Comparison of ENCODE assay signal across 18 cellular contexts in the genomic region with DNA sequence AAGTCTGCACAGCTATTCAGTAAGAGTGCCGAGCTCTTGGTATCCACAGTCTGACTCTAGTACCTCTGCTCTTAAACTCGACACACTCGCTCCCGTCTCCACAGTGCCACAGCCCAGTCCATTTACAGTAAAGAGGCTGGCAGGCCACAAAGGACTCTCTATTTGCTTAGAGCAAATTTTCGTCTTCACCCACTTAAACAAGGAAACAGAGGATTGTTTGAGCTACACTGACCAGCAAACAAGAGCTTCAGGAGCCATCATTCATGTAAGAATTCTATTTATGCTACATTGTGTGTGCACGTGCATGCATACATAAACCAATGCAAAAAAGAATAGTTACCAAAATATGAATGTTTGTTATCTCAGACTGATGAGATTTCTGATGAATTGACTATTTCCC.
"Had no signal": no experiment of that assay in that cellular context is flagged by ENCODE, and none has a peak within 500 bp of the region (broad histone marks: within the 10 kb centered on the region; RNA-seq: fewer than 3 reads in every experiment).

No MANE protein-coding gene starts in this region.

- H3K36me3 ChIP-seq: left ventricle myocardium inferior, transverse colon had no signal

- H3K4me1 Mint-ChIP-seq: activated naive CD8-positive, alpha-beta T cell treated with anti-CD3 and anti-CD28 coated beads, Interleukin-2, amount 10 ng/mL, durations not matched to agents 7 days and 5 days; central memory CD8-positive, alpha-beta T cell; naive thymus-derived CD8-positive, alpha-beta T cell; stimulated activated memory B cell treated with anti-CD40 and anti-IgM and Interleukin-4, amounts not matched to agents 10 μg/mL and 1 μg/mL and 100 μg/mL, for 72 hours had no signal

- H3K9me3 ChIP-seq: left ventricle myocardium inferior, transverse colon had no signal

- H3K4me3 ChIP-seq: left ventricle myocardium inferior, transverse colon had no signal

- DNase-seq: activated CD4-positive, alpha-beta T cell treated with anti-CD3 and anti-CD28 coated beads, Interleukin-2, amount 50 U/mL, for 1 hour; activated CD8-positive, alpha-beta memory T cell treated with anti-CD3 and anti-CD28 coated beads for 24 hours; activated naive CD4-positive, alpha-beta T cell; activated naive CD8-positive, alpha-beta T cell treated with anti-CD3 and anti-CD28 coated beads, Interleukin-2, amount 10 ng/mL, durations not matched to agents 7 days and 5 days; effector CD8-positive, alpha-beta T cell; foreskin fibroblast; glutamatergic neuron; hypothalamus; left ventricle myocardium inferior; naive thymus-derived CD8-positive, alpha-beta T cell; posterior cingulate gyrus; retina; stimulated activated CD4-positive, alpha-beta T cell treated with anti-CD3 and anti-CD28 coated beads, Interleukin-2, amount 100 ng/mL, for 48 hours; transverse colon had no signal

- H3K27me3 ChIP-seq: transverse colon had no signal

- H3K9me3 Mint-ChIP-seq: activated naive CD8-positive, alpha-beta T cell treated with anti-CD3 and anti-CD28 coated beads, Interleukin-2, amount 10 ng/mL, durations not matched to agents 7 days and 5 days; activated T-helper 1 cell treated with anti-CD3 and anti-CD28 coated beads, Interleukin-12 subunit alpha, Interleukin-12 subunit beta, Interleukin-2, Interleukin-4 antibody, amounts not matched to agents 30 ng/mL and 10 ng/mL and 1 ng/mL, durations not matched to agents 14 hours and 24 hours and 36 hours; brain; central memory CD8-positive, alpha-beta T cell; naive thymus-derived CD8-positive, alpha-beta T cell; stimulated activated memory B cell treated with anti-CD40 and anti-IgM and Interleukin-4, amounts not matched to agents 10 μg/mL and 1 μg/mL and 100 μg/mL, for 72 hours had no signal

- H3K36me3 Mint-ChIP-seq: activated naive CD8-positive, alpha-beta T cell treated with anti-CD3 and anti-CD28 coated beads, Interleukin-2, amount 10 ng/mL, durations not matched to agents 7 days and 5 days; brain; naive thymus-derived CD8-positive, alpha-beta T cell; stimulated activated memory B cell treated with anti-CD40 and anti-IgM and Interleukin-4, amounts not matched to agents 10 μg/mL and 1 μg/mL and 100 μg/mL, for 72 hours had no signal

- H3K27me3 Mint-ChIP-seq: activated naive CD8-positive, alpha-beta T cell treated with anti-CD3 and anti-CD28 coated beads, Interleukin-2, amount 10 ng/mL, durations not matched to agents 7 days and 5 days; stimulated activated memory B cell treated with anti-CD40 and anti-IgM and Interleukin-4, amounts not matched to agents 10 μg/mL and 1 μg/mL and 100 μg/mL, for 72 hours had no signal

- H3K27ac Mint-ChIP-seq: activated naive CD8-positive, alpha-beta T cell treated with anti-CD3 and anti-CD28 coated beads, Interleukin-2, amount 10 ng/mL, durations not matched to agents 7 days and 5 days; activated T-helper 1 cell treated with anti-CD3 and anti-CD28 coated beads, Interleukin-12 subunit alpha, Interleukin-12 subunit beta, Interleukin-2, Interleukin-4 antibody, amounts not matched to agents 30 ng/mL and 10 ng/mL and 1 ng/mL, durations not matched to agents 14 hours and 24 hours and 36 hours; brain; naive thymus-derived CD8-positive, alpha-beta T cell; stimulated activated memory B cell treated with anti-CD40 and anti-IgM and Interleukin-4, amounts not matched to agents 10 μg/mL and 1 μg/mL and 100 μg/mL, for 72 hours had no signal

- H3K27ac ChIP-seq: left ventricle myocardium inferior, transverse colon had no signal

- H3K4me1 ChIP-seq: left ventricle myocardium inferior, transverse colon had no signal

- H3K4me3 Mint-ChIP-seq: activated naive CD8-positive, alpha-beta T cell treated with anti-CD3 and anti-CD28 coated beads, Interleukin-2, amount 10 ng/mL, durations not matched to agents 7 days and 5 days; activated T-helper 1 cell treated with anti-CD3 and anti-CD28 coated beads, Interleukin-12 subunit alpha, Interleukin-12 subunit beta, Interleukin-2, Interleukin-4 antibody, amounts not matched to agents 30 ng/mL and 10 ng/mL and 1 ng/mL, durations not matched to agents 14 hours and 24 hours and 36 hours; brain; central memory CD8-positive, alpha-beta T cell; naive thymus-derived CD8-positive, alpha-beta T cell; stimulated activated memory B cell treated with anti-CD40 and anti-IgM and Interleukin-4, amounts not matched to agents 10 μg/mL and 1 μg/mL and 100 μg/mL, for 72 hours had no signal
